9 cellular contexts compared by ENCODE assay signal in genomic region chr11:106082096-106082495, GRCh38.
"Had no signal": no experiment of that assay in that cellular context is flagged by ENCODE, and none has a peak within 500 bp of the region (broad histone marks: within the 10 kb centered on the region; RNA-seq: fewer than 3 reads in every experiment).

No MANE protein-coding gene starts in this region.

- H3K9me3 Mint-ChIP-seq: activated CD4-positive, alpha-beta T cell treated with anti-CD3 and anti-CD28 coated beads, Interleukin-2, amount 10 ng/mL, durations not matched to agents 7 days and 5 days; naive B cell had no signal

- H3K27me3 Mint-ChIP-seq: activated CD4-positive, alpha-beta T cell treated with anti-CD3 and anti-CD28 coated beads, Interleukin-2, amount 10 ng/mL, durations not matched to agents 7 days and 5 days; naive B cell had no signal

- ATAC-seq: esophagus mucosa, left lung, psoas muscle, sciatic nerve had no signal

- H3K27ac Mint-ChIP-seq: activated CD4-positive, alpha-beta T cell treated with anti-CD3 and anti-CD28 coated beads, Interleukin-2, amount 10 ng/mL, durations not matched to agents 7 days and 5 days; naive B cell had no signal

- H3K4me3 ChIP-seq: cardiac muscle cell, left lung, psoas muscle had no signal

- H3K27ac ChIP-seq: cardiac muscle cell, left lung, psoas muscle had no signal

- H3K27me3 ChIP-seq: cardiac muscle cell, left lung had no signal

- H3K4me3 Mint-ChIP-seq: activated CD4-positive, alpha-beta T cell treated with anti-CD3 and anti-CD28 coated beads, Interleukin-2, amount 10 ng/mL, durations not matched to agents 7 days and 5 days; naive B cell had no signal

- DNase-seq: activated CD4-positive, alpha-beta T cell treated with anti-CD3 and anti-CD28 coated beads, Interleukin-2, amount 10 ng/mL, durations not matched to agents 7 days and 5 days; hippocampal formation; left lung; mammary epithelial cell; naive B cell; psoas muscle had no signal

- H3K9me3 ChIP-seq: left lung, psoas muscle had no signal
